ENCODE assay signal across 9 cellular contexts in genomic region chr6:137927777-137928218, GRCh38.
DNase-seq lines count a peak whose midpoint lies in the region; ATAC-seq and TF ChIP-seq lines count a peak whose summit lies in the region.
"Had no signal": no experiment of that assay in that cellular context is flagged by ENCODE, and none has a peak within 500 bp of the region (broad histone marks: within the 10 kb centered on the region; RNA-seq: fewer than 3 reads in every experiment).

No MANE protein-coding gene starts in this region.

- H3K27me3 ChIP-seq in OCI-LY3 (ENCODE audit: low read depth, low read length) (no peaks in the 10 kb centered on the region), SK-N-SH (ENCODE audit: insufficient read depth) (no peaks in the 10 kb centered on the region; the same call in 1 of the 2 replicates), ascending aorta (no peaks in the 10 kb centered on the region)
- H3K27me3 ChIP-seq: cardiac muscle cell had no signal

- H3K9me3 ChIP-seq in OCI-LY3 (ENCODE audit: insufficient read depth, low read length) = no peaks in the 10 kb centered on the region
- H3K9me3 ChIP-seq in SK-N-SH = no peaks in the 10 kb centered on the region
- H3K9me3 ChIP-seq in ascending aorta = no peaks in the 10 kb centered on the region

- no peaks in the 10 kb centered on the region for H3K27me3 Mint-ChIP-seq in activated T-helper 2 cell treated with anti-CD3 and anti-CD28 coated beads, Interferon-gamma antibody, Interleukin-2, Interleukin-4, amounts not matched to agents 10 μg/mL and 5 μg/mL and 100 μg/mL, durations not matched to agents 14 hours and 24 hours and 36 hours (ENCODE audit: low read depth)

- TF ChIP-seq CTCF in OCI-LY3 (IDR thresholded peaks at IDR 0.05; ENCODE audit: low read depth, low read length) (no peak), SK-N-SH (IDR thresholded peaks at IDR 0.05) (no peak), ascending aorta (IDR thresholded peaks at IDR 0.05) (no peak)

- H3K9me3 Mint-ChIP-seq in activated T-helper 2 cell treated with anti-CD3 and anti-CD28 coated beads, Interferon-gamma antibody, Interleukin-2, Interleukin-4, amounts not matched to agents 10 μg/mL and 5 μg/mL and 100 μg/mL, durations not matched to agents 14 hours and 24 hours and 36 hours = no peaks in the 10 kb centered on the region

- no peaks in the 10 kb centered on the region for H4K20me1 ChIP-seq in OCI-LY3 (ENCODE audit: insufficient read depth, low read length)
- H4K20me1 ChIP-seq in SK-N-SH (ENCODE audit: insufficient read depth) = no peaks in the 10 kb centered on the region

- H3K9me2 ChIP-seq in SK-N-SH = no peaks in the 10 kb centered on the region

- H3K36me3 ChIP-seq in OCI-LY3 (replicated peaks; ENCODE audit: low read depth, low read length) (no peaks in the 10 kb centered on the region), SK-N-SH (replicated peaks in 1 of 2; ENCODE audit: control insufficient read depth in 1 of 2, insufficient read depth in 2 of 2, low read length in 1 of 2) (no peaks in the 10 kb centered on the region), ascending aorta (no peaks in the 10 kb centered on the region)
- H3K36me3 ChIP-seq: cardiac muscle cell had no signal

- peak overlapping the region; percentile 80 for H3K9ac ChIP-seq in OCI-LY3 (ENCODE audit: low read length)
- H3K9ac ChIP-seq in SK-N-SH = no peak overlapping the region

- ATAC-seq in GM18861 (IDR thresholded peaks at IDR 0.05; ENCODE audit: unreplicated experiment) (peak; percentile 82), HG02852 (IDR thresholded peaks at IDR 0.05; ENCODE audit: unreplicated experiment) (peak; percentile 87)

- no peak for TF ChIP-seq RAD21 in SK-N-SH (IDR thresholded peaks at IDR 0.05; ENCODE audit: low read length)

- H3K27ac ChIP-seq in OCI-LY3 (ENCODE audit: low read length) (peak overlapping the region; percentile 98), SK-N-SH (ENCODE audit: low read depth in 2 of 2, low read length in 1 of 2) (no peak overlapping the region), ascending aorta (no peak overlapping the region)
- H3K27ac ChIP-seq: cardiac muscle cell had no signal

- peak; percentile 74 for DNase-seq in activated T-helper 2 cell treated with anti-CD3 and anti-CD28 coated beads, Interferon-gamma antibody, Interleukin-2, Interleukin-4, amounts not matched to agents 10 μg/mL and 5 μg/mL and 100 μg/mL, durations not matched to agents 14 hours and 24 hours and 36 hours (ENCODE audit: low spot score)
- DNase-seq in pons (ENCODE audit: low spot score) (peak; percentile 53), SK-N-SH (no peak), ascending aorta (ENCODE audit: low spot score in 2 of 2) (no peak), HUDEP-2 (lab: John Stamatoyannopoulos, UW; ENCODE audit: unreplicated experiment in 76 of 76) (no peak)

- 8% methylated on average over 8 of the region's 8 CpGs for WGBS in SK-N-SH (ENCODE audit: low lambda C conversion rate)

- TF ChIP-seq EP300 in SK-N-SH (IDR thresholded peaks at IDR 0.05; ENCODE audit: borderline replicate concordance in 1 of 2, low read depth in 1 of 2, low read length in 1 of 2) = no peak

- POLR2A ChIA-PET in SK-N-SH (lab: Yijun Ruan, JAX) = no interaction called here

- peaks cover 70% of the 10 kb centered on the region for H3K4me1 Mint-ChIP-seq in activated T-helper 2 cell treated with anti-CD3 and anti-CD28 coated beads, Interferon-gamma antibody, Interleukin-2, Interleukin-4, amounts not matched to agents 10 μg/mL and 5 μg/mL and 100 μg/mL, durations not matched to agents 14 hours and 24 hours and 36 hours (ENCODE audit: low read depth)

- H3F3A ChIP-seq in SK-N-SH (replicated peaks; ENCODE audit: insufficient read depth) = no peaks in the 10 kb centered on the region

- H2AFZ ChIP-seq in OCI-LY3 (ENCODE audit: low read depth, low read length) (no peak overlapping the region), SK-N-SH (ENCODE audit: low read depth) (no peak overlapping the region)

- H3K79me2 ChIP-seq in OCI-LY3 (ENCODE audit: low read length) (no peaks in the 10 kb centered on the region), SK-N-SH (ENCODE audit: insufficient read depth) (no peaks in the 10 kb centered on the region)

- H3K4me2 ChIP-seq in OCI-LY3 (ENCODE audit: low read length) (peak overlapping the region; percentile 71), SK-N-SH (no peak overlapping the region)

- intact Hi-C loops in activated T-helper 2 cell treated with anti-CD3 and anti-CD28 coated beads, Interferon-gamma antibody, Interleukin-2, Interleukin-4, amounts not matched to agents 10 μg/mL and 5 μg/mL and 100 μg/mL, durations not matched to agents 14 hours and 24 hours and 36 hours (cut with micrococcal nuclease) = loop anchor here (1.0 to 5.0 kb wide), 6 partner anchors 13 to 270 kb away; no protein-coding TSS in a partner anchor
- intact Hi-C loops in ascending aorta (cut with DNase I) = loop anchor here (2.0 kb wide), 1 partner anchor 61 kb away; the partner anchor contains the start of gene TNFAIP3

- H3K4me1 ChIP-seq in OCI-LY3 (ENCODE audit: low read length) (peaks cover 92% of the 10 kb centered on the region), SK-N-SH (ENCODE audit: control insufficient read depth in 1 of 2, insufficient read depth in 2 of 2, low read depth in 1 of 2, low read length in 1 of 2) (no peaks in the 10 kb centered on the region), ascending aorta (peaks cover 0 to 15% of the 10 kb centered on the region in 2 donors)

- peaks cover 3% of the 10 kb centered on the region for H3K36me3 Mint-ChIP-seq in activated T-helper 2 cell treated with anti-CD3 and anti-CD28 coated beads, Interferon-gamma antibody, Interleukin-2, Interleukin-4, amounts not matched to agents 10 μg/mL and 5 μg/mL and 100 μg/mL, durations not matched to agents 14 hours and 24 hours and 36 hours (ENCODE audit: low read depth)

- peak overlapping the region; percentile 39 for H3K4me3 ChIP-seq in OCI-LY3 (ENCODE audit: low read length)
- no peak overlapping the region for H3K4me3 ChIP-seq in SK-N-SH (ENCODE audit: low read depth in 2 of 2, low read length in 1 of 2)
- no peak overlapping the region for H3K4me3 ChIP-seq in ascending aorta
- H3K4me3 ChIP-seq: cardiac muscle cell had no signal

- peak overlapping the region; percentile 59 for H3K4me3 Mint-ChIP-seq in activated T-helper 2 cell treated with anti-CD3 and anti-CD28 coated beads, Interferon-gamma antibody, Interleukin-2, Interleukin-4, amounts not matched to agents 10 μg/mL and 5 μg/mL and 100 μg/mL, durations not matched to agents 14 hours and 24 hours and 36 hours (ENCODE audit: low read depth)

- CTCF ChIA-PET in SK-N-SH (lab: Yijun Ruan, JAX) = interaction anchor here (1.5 kb wide), 1 partner anchor 17 kb away, joined by 4 read pairs; no protein-coding TSS in a partner anchor

- H3K27ac Mint-ChIP-seq in activated T-helper 2 cell treated with anti-CD3 and anti-CD28 coated beads, Interferon-gamma antibody, Interleukin-2, Interleukin-4, amounts not matched to agents 10 μg/mL and 5 μg/mL and 100 μg/mL, durations not matched to agents 14 hours and 24 hours and 36 hours = peak overlapping the region; percentile 97

TF ChIP-seq in SK-N-SH, 30 proteins besides CTCF, POLR2A, EP300 and RAD21:
- TF ChIP-seq YY1 (IDR thresholded peaks at IDR 0.05; ENCODE audit: low read depth) = no peak
- TF ChIP-seq JUND (IDR thresholded peaks at IDR 0.05) = no peak
- no peak for TF ChIP-seq FOXM1 (IDR thresholded peaks at IDR 0.05; ENCODE audit: low read depth)
- TF ChIP-seq CHD2 (IDR thresholded peaks at IDR 0.05; ENCODE audit: low read length, partially characterized antibody) = no peak
- TF ChIP-seq TAF1 (IDR thresholded peaks at IDR 0.05; ENCODE audit: borderline replicate concordance, low read depth, low read length) = no peak
- TF ChIP-seq USF2 (IDR thresholded peaks at IDR 0.05; ENCODE audit: borderline replicate concordance, low read depth, low read length) = no peak
- TF ChIP-seq IRF3 (IDR thresholded peaks at IDR 0.05; ENCODE audit: low read depth, low read length) = no peak
- TF ChIP-seq TEAD4 (IDR thresholded peaks at IDR 0.05; ENCODE audit: borderline replicate concordance, insufficient read depth) = no peak

Comparison
In these comparisons a context has a peak if more than half of its experiments do, and no peak if none do; other contexts are left out.
1. DNase-seq: peak in activated T-helper 2 cell treated with anti-CD3 and anti-CD28 coated beads, Interferon-gamma antibody, Interleukin-2, Interleukin-4, amounts not matched to agents 10 μg/mL and 5 μg/mL and 100 μg/mL, durations not matched to agents 14 hours and 24 hours and 36 hours (single experiment) and pons (single experiment); none in SK-N-SH (single experiment), ascending aorta (0 of 2) and HUDEP-2 (0 of 76).